1 cellular context compared by ENCODE assay signal in genomic region chr12:64404470-64405446, GRCh38.
TF ChIP-seq lines count a peak whose summit lies in the region.

No MANE protein-coding gene starts in this region.

TF ChIP-seq in GM12878, 131 proteins besides CTCF, POLR2A, EP300 and RAD21 (continued from another document):
- TF ChIP-seq MLLT1 (IDR thresholded peaks at IDR 0.05) (0 out of 2 replicates have a peak, but pooled peaks have one; percentile 20), IKZF2 (IDR thresholded peaks at IDR 0.05) (peak in 1 of 2 experiments; percentile 33; a peak in 3 of 4 replicates), ATF2 (IDR thresholded peaks at IDR 0.05; ENCODE audit: low read length) (no peak), E2F8 (IDR thresholded peaks at IDR 0.05; ENCODE audit: low read depth, partially characterized antibody) (no peak), HDAC2 (IDR thresholded peaks at IDR 0.05) (no peak), BACH1 (IDR thresholded peaks at IDR 0.05; ENCODE audit: borderline replicate concordance) (peak; percentile 86), SREBF2 (IDR thresholded peaks at IDR 0.05; ENCODE audit: low read length) (no peak), SMAD1 (IDR thresholded peaks at IDR 0.05; ENCODE audit: low read depth, partially characterized antibody) (no peak), NBN (IDR thresholded peaks at IDR 0.05) (peak; percentile 27; the same call in 1 of the 2 replicates)
